13 cellular contexts compared by ENCODE assay signal in genomic region chr19:19067276-19068072, GRCh38. TPM values are rescaled to one million over a fixed set of nuclear protein-coding genes. Genes with fewer than 3 reads are reported as not detected.
A peak's percentile ranks its signal among the peaks of the same experiment; 100 is the strongest.
DNase-seq lines count a peak whose midpoint lies in the region; ATAC-seq and TF ChIP-seq lines count a peak whose summit lies in the region.
"Had no signal": no experiment of that assay in that cellular context is flagged by ENCODE, and none has a peak within 500 bp of the region (broad histone marks: within the 10 kb centered on the region; RNA-seq: fewer than 3 reads in every experiment).

No MANE protein-coding gene starts in this region.

- H3K4me3 ChIP-seq in fibroblast of villous mesenchyme (ENCODE audit: low read depth, low read length) (no peak overlapping the region), skeletal muscle tissue (ENCODE audit: low read length in 3 of 3) (no peak overlapping the region), tibial nerve (no peak overlapping the region)
- H3K4me3 ChIP-seq: ovary had no signal

- H3K4me1 Mint-ChIP-seq in activated T-cell treated with anti-CD3 and anti-CD28 coated beads, Interleukin-2, amount 50 U/mL, for 72 hours (ENCODE audit: low read depth): peaks cover 34% of the 10 kb centered on the region
- peaks cover 49% of the 10 kb centered on the region for H3K4me1 Mint-ChIP-seq in activated T-cell treated with anti-CD3 and anti-CD28 coated beads, Interleukin-2, amount 50 U/mL, for 4 hours (ENCODE audit: low read depth)
- H3K4me1 Mint-ChIP-seq in activated CD4-positive, alpha-beta memory T cell treated with anti-CD3 and anti-CD28 coated beads for 36 hours (ENCODE audit: low read depth): peaks cover 35% of the 10 kb centered on the region

- 78 to 79% methylated on average over 11 of the region's 11 CpGs for WGBS in tibial nerve, 2 donors

- H3K9me3 Mint-ChIP-seq in activated T-cell treated with anti-CD3 and anti-CD28 coated beads, Interleukin-2, amount 50 U/mL, for 72 hours: no peaks in the 10 kb centered on the region
- no peaks in the 10 kb centered on the region for H3K9me3 Mint-ChIP-seq in activated T-cell treated with anti-CD3 and anti-CD28 coated beads, Interleukin-2, amount 50 U/mL, for 4 hours
- no peaks in the 10 kb centered on the region for H3K9me3 Mint-ChIP-seq in activated CD4-positive, alpha-beta memory T cell treated with anti-CD3 and anti-CD28 coated beads for 36 hours
- H3K9me3 Mint-ChIP-seq: activated T-helper 2 cell treated with anti-CD3 and anti-CD28 coated beads, Interferon-gamma antibody, Interleukin-2, Interleukin-4, amounts not matched to agents 10 μg/mL and 5 μg/mL and 100 μg/mL, durations not matched to agents 14 hours and 24 hours and 36 hours had no signal

- no peaks in the 10 kb centered on the region for H3K9me3 ChIP-seq in skeletal muscle tissue (ENCODE audit: control insufficient read depth in 3 of 3, low read length in 3 of 3)
- no peaks in the 10 kb centered on the region for H3K9me3 ChIP-seq in tibial nerve
- H3K9me3 ChIP-seq: ovary had no signal

- H3K36me3 Mint-ChIP-seq in activated T-cell treated with anti-CD3 and anti-CD28 coated beads, Interleukin-2, amount 50 U/mL, for 72 hours (ENCODE audit: insufficient read depth in 2 of 2): no peaks in the 10 kb centered on the region
- peaks cover 6% of the 10 kb centered on the region for H3K36me3 Mint-ChIP-seq in activated T-cell treated with anti-CD3 and anti-CD28 coated beads, Interleukin-2, amount 50 U/mL, for 4 hours (ENCODE audit: insufficient read depth)
- no peaks in the 10 kb centered on the region for H3K36me3 Mint-ChIP-seq in activated CD4-positive, alpha-beta memory T cell treated with anti-CD3 and anti-CD28 coated beads for 36 hours

- CTCF ChIA-PET in activated CD4-positive, alpha-beta memory T cell treated with anti-CD3 and anti-CD28 coated beads for 36 hours (lab: Charles Lee): interaction anchor here (0.9 to 2.2 kb wide), 2 partner anchors 13 to 48 kb away, joined by 6 to 11 read pairs; no protein-coding TSS in a partner anchor

- H3K27me3 ChIP-seq in skeletal muscle tissue (ENCODE audit: control insufficient read depth in 3 of 3, insufficient read depth in 3 of 3, low read length in 3 of 3): no peaks in the 10 kb centered on the region
- no peaks in the 10 kb centered on the region for H3K27me3 ChIP-seq in tibial nerve
- H3K27me3 ChIP-seq: ovary had no signal

- peak overlapping the region in 2 of 3 donors; percentile 9 to 51 for H3K9ac ChIP-seq in skeletal muscle tissue (ENCODE audit: low read depth in 1 of 3, low read length in 3 of 3)

- no peak for TF ChIP-seq EP300 in tibial nerve (IDR thresholded peaks at IDR 0.05)

- DNase-seq in activated T-cell treated with anti-CD3 and anti-CD28 coated beads, Interleukin-2, amount 50 U/mL, for 72 hours: no peak
- DNase-seq in activated T-cell treated with anti-CD3 and anti-CD28 coated beads, Interleukin-2, amount 50 U/mL, for 4 hours: no peak
- DNase-seq in NCI-H524 (lab: John Stamatoyannopoulos, UW) (peak; percentile 67 to 89), fibroblast of villous mesenchyme (ENCODE audit: low read depth) (peak; percentile 7), tibial nerve (ENCODE audit: low spot score in 2 of 2) (no peak), T-helper 2 cell (no peak)
- DNase-seq in activated CD4-positive, alpha-beta memory T cell treated with anti-CD3 and anti-CD28 coated beads for 36 hours: no peak
- DNase-seq: activated CD4-positive, alpha-beta T cell treated with anti-CD3 and anti-CD28 coated beads for 36 hours; KG1; NCI-H2081; ovary had no signal

- intact Hi-C loops in activated CD4-positive, alpha-beta memory T cell treated with anti-CD3 and anti-CD28 coated beads for 36 hours (cut with micrococcal nuclease): no loop called here

- H3K27me3 Mint-ChIP-seq in activated T-cell treated with anti-CD3 and anti-CD28 coated beads, Interleukin-2, amount 50 U/mL, for 72 hours (ENCODE audit: low read depth): no peaks in the 10 kb centered on the region
- no peaks in the 10 kb centered on the region for H3K27me3 Mint-ChIP-seq in activated T-cell treated with anti-CD3 and anti-CD28 coated beads, Interleukin-2, amount 50 U/mL, for 4 hours (ENCODE audit: low read depth)
- no peaks in the 10 kb centered on the region for H3K27me3 Mint-ChIP-seq in activated CD4-positive, alpha-beta memory T cell treated with anti-CD3 and anti-CD28 coated beads for 36 hours
- H3K27me3 Mint-ChIP-seq: activated CD4-positive, alpha-beta T cell treated with anti-CD3 and anti-CD28 coated beads for 36 hours had no signal

- peak overlapping the region; percentile 64 for H3K27ac ChIP-seq in skeletal muscle tissue (ENCODE audit: low read depth, low read length)
- no peak overlapping the region for H3K27ac ChIP-seq in tibial nerve
- H3K27ac ChIP-seq: ovary had no signal

- peak overlapping the region in 1 of 2 donors; percentile 22 for H3K4me3 Mint-ChIP-seq in activated T-cell treated with anti-CD3 and anti-CD28 coated beads, Interleukin-2, amount 50 U/mL, for 72 hours
- H3K4me3 Mint-ChIP-seq in activated T-cell treated with anti-CD3 and anti-CD28 coated beads, Interleukin-2, amount 50 U/mL, for 4 hours: no peak overlapping the region
- no peak overlapping the region for H3K4me3 Mint-ChIP-seq in activated CD4-positive, alpha-beta memory T cell treated with anti-CD3 and anti-CD28 coated beads for 36 hours
- H3K4me3 Mint-ChIP-seq: activated CD4-positive, alpha-beta T cell treated with anti-CD3 and anti-CD28 coated beads for 36 hours had no signal

- no peak for TF ChIP-seq POLR2A in tibial nerve (IDR thresholded peaks at IDR 0.05)

- no peak for ATAC-seq in activated T-cell treated with anti-CD3 and anti-CD28 coated beads, Interleukin-2, amount 50 U/mL, for 72 hours (replicated peaks in 1 of 2)
- ATAC-seq in activated T-cell treated with anti-CD3 and anti-CD28 coated beads, Interleukin-2, amount 50 U/mL, for 4 hours: no peak
- ATAC-seq: activated CD4-positive, alpha-beta T cell treated with anti-CD3 and anti-CD28 coated beads for 36 hours had no signal

- TF ChIP-seq CTCF in fibroblast of villous mesenchyme (IDR thresholded peaks at IDR 0.05; ENCODE audit: insufficient read depth, low read depth, low read length) (no peak), tibial nerve (IDR thresholded peaks at IDR 0.05) (no peak)

- H3K4me1 ChIP-seq in skeletal muscle tissue (ENCODE audit: control insufficient read depth in 3 of 3, insufficient read depth in 3 of 3, low read length in 3 of 3) (peaks cover 42 to 53% (median 44%) of the 10 kb centered on the region in 3 donors), tibial nerve (peaks cover 0 to 34% (median 8%) of the 10 kb centered on the region in 4 donors)

- peak overlapping the region; percentile 31 for H3K27ac Mint-ChIP-seq in activated T-cell treated with anti-CD3 and anti-CD28 coated beads, Interleukin-2, amount 50 U/mL, for 72 hours
- no peak overlapping the region for H3K27ac Mint-ChIP-seq in activated CD4-positive, alpha-beta memory T cell treated with anti-CD3 and anti-CD28 coated beads for 36 hours
- H3K27ac Mint-ChIP-seq: activated CD4-positive, alpha-beta T cell treated with anti-CD3 and anti-CD28 coated beads for 36 hours; activated T-helper 2 cell treated with anti-CD3 and anti-CD28 coated beads, Interferon-gamma antibody, Interleukin-2, Interleukin-4, amounts not matched to agents 10 μg/mL and 5 μg/mL and 100 μg/mL, durations not matched to agents 14 hours and 24 hours and 36 hours had no signal

- H3K36me3 ChIP-seq in skeletal muscle tissue (ENCODE audit: control insufficient read depth in 3 of 3, insufficient read depth in 3 of 3, low read length in 3 of 3) (peaks cover 0 to 6% (median 2%) of the 10 kb centered on the region in 3 donors), tibial nerve (no peaks in the 10 kb centered on the region)
- H3K36me3 ChIP-seq: ovary had no signal

- POLR2A ChIA-PET in activated CD4-positive, alpha-beta memory T cell treated with anti-CD3 and anti-CD28 coated beads for 36 hours (lab: Charles Lee): no interaction called here

RNA-seq across cellular contexts. Expression of gene SLC25A42, which starts 3.7 kb away (rescaled TPM):
- total RNA-seq in activated T-cell treated with anti-CD3 and anti-CD28 coated beads, Interleukin-2, amount 50 U/mL, for 72 hours: 10 to 100 TPM; 18.2 to 27.7 TPM
- 10 to 100 TPM in 1 of 3 donors, 1 to 10 TPM in 2; 8.9 to 11.1 (median 8.9) TPM for total RNA-seq in activated T-cell treated with anti-CD3 and anti-CD28 coated beads, Interleukin-2, amount 50 U/mL, for 4 hours
- 5.8 and 9.1 TPM in 2 replicates for total RNA-seq in fibroblast of villous mesenchyme
- 7.8 TPM for total RNA-seq in skeletal muscle tissue
- 10 to 100 TPM; 13.8 to 25.5 (median 15.5) TPM for total RNA-seq in tibial nerve
- 10 to 100 TPM; 12.2 to 12.4 TPM for total RNA-seq in activated CD4-positive, alpha-beta memory T cell treated with anti-CD3 and anti-CD28 coated beads for 36 hours

RNA-seq across cellular contexts. Expression of gene ARMC6, which starts 34.1 kb away (rescaled TPM):
- total RNA-seq in activated T-cell treated with anti-CD3 and anti-CD28 coated beads, Interleukin-2, amount 50 U/mL, for 72 hours: 10 to 100 TPM; 20.4 to 22.8 TPM
- total RNA-seq in activated T-cell treated with anti-CD3 and anti-CD28 coated beads, Interleukin-2, amount 50 U/mL, for 4 hours: 10 to 100 TPM; 80.0 to 93.9 (median 80.6) TPM
- total RNA-seq in fibroblast of villous mesenchyme (37.1 and 42.8 TPM in 2 replicates), skeletal muscle tissue (27.1 TPM), tibial nerve (10 to 100 TPM; 20.0 to 40.8 (median 24.6) TPM)
- total RNA-seq in activated CD4-positive, alpha-beta memory T cell treated with anti-CD3 and anti-CD28 coated beads for 36 hours: 10 to 100 TPM; 24.4 to 26.2 TPM

RNA-seq across cellular contexts. Expression of gene SUGP2, which starts 34.2 kb away (rescaled TPM):
- 100 to 1,000 TPM; 106 to 122 TPM for total RNA-seq in activated T-cell treated with anti-CD3 and anti-CD28 coated beads, Interleukin-2, amount 50 U/mL, for 72 hours
- total RNA-seq in activated T-cell treated with anti-CD3 and anti-CD28 coated beads, Interleukin-2, amount 50 U/mL, for 4 hours: 10 to 100 TPM; 66.8 to 76.6 (median 71.8) TPM
- total RNA-seq in fibroblast of villous mesenchyme: 39.3 and 57.4 TPM in 2 replicates
- 19.8 TPM for total RNA-seq in skeletal muscle tissue
- 10 to 100 TPM; 50.8 to 95.1 (median 65.1) TPM for total RNA-seq in tibial nerve
- 100 to 1,000 TPM in 1 of 2 experiments, 10 to 100 TPM in 1; 98.1 to 102 TPM for total RNA-seq in activated CD4-positive, alpha-beta memory T cell treated with anti-CD3 and anti-CD28 coated beads for 36 hours

Comparison
In these comparisons a context has a peak if more than half of its experiments do, and no peak if none do; other contexts are left out.
1. DNase-seq: peak in NCI-H524 (2 of 2) and fibroblast of villous mesenchyme (single experiment); none in activated T-cell treated with anti-CD3 and anti-CD28 coated beads, Interleukin-2, amount 50 U/mL, for 72 hours (0 of 2), activated T-cell treated with anti-CD3 and anti-CD28 coated beads, Interleukin-2, amount 50 U/mL, for 4 hours (single experiment), tibial nerve (0 of 2), T-helper 2 cell (0 of 5) and activated CD4-positive, alpha-beta memory T cell treated with anti-CD3 and anti-CD28 coated beads for 36 hours (single experiment).